In genomic region chr1:236200925-236201324, GRCh38 we compare ENCODE assay signal across 24 cellular contexts. TPM values are rescaled to one million over a fixed set of nuclear protein-coding genes. Genes with fewer than 3 reads are reported as not detected.
DNase-seq lines count a peak whose midpoint lies in the region; ATAC-seq, FAIRE-seq and TF ChIP-seq lines count a peak whose summit lies in the region.
"Had no signal": no experiment of that assay in that cellular context is flagged by ENCODE, and none has a peak within 500 bp of the region (broad histone marks: within the 10 kb centered on the region; RNA-seq: fewer than 3 reads in every experiment).

No MANE protein-coding gene starts in this region.

- in situ Hi-C loops in GM12878 (cut with MboI): no loop called here

- intact Hi-C loops in GM12878 (cut with micrococcal nuclease; ENCODE audit: unreplicated experiment): loop anchor here (10.0 kb wide), 1 partner anchor 96 kb away; no protein-coding TSS in a partner anchor

- no peak overlapping the region for H2AFZ ChIP-seq in GM12878 (ENCODE audit: control insufficient read depth, low read depth, low read length)

- peaks cover 6 to 15% of the 10 kb centered on the region in 2 experiments; a peak in 3 of 4 replicates for H3K36me3 ChIP-seq in GM12878 (ENCODE audit: control insufficient read depth in 2 of 2, insufficient read depth in 2 of 2, low read length in 1 of 2)
- no peaks in the 10 kb centered on the region for H3K36me3 ChIP-seq in endodermal cell (ENCODE audit: control insufficient read depth, insufficient read depth, low read length)
- no peaks in the 10 kb centered on the region for H3K36me3 ChIP-seq in BE2C

- H4K20me1 ChIP-seq in GM12878 (ENCODE audit: control insufficient read depth, insufficient read depth): no peaks in the 10 kb centered on the region
- H4K20me1 ChIP-seq: BLaER1 had no signal

- no peaks in the 10 kb centered on the region for H3K4me1 ChIP-seq in GM12878 (ENCODE audit: control insufficient read depth, insufficient read depth, low read length)
- H3K4me1 ChIP-seq in endodermal cell (ENCODE audit: control insufficient read depth, insufficient read depth, low read length): no peaks in the 10 kb centered on the region
- H3K4me1 ChIP-seq in BE2C: no peaks in the 10 kb centered on the region
- H3K4me1 ChIP-seq: BLaER1 had no signal

- no peak overlapping the region for H3K27ac Mint-ChIP-seq in endodermal cell
- H3K27ac Mint-ChIP-seq: B cell; CD14-positive monocyte; CD4-positive, CD25-positive, alpha-beta regulatory T cell; CD8-positive, alpha-beta memory T cell had no signal

- no TSS peak for BruUV-seq in GM12878 (replicated peaks; lab: Mats Ljungman, UMichigan)

- TF ChIP-seq RAD21 in GM12878 (IDR thresholded peaks at IDR 0.05; ENCODE audit: insufficient read depth, low read depth, low read length): no peak

- TF ChIP-seq CTCF in GM12878 (IDR thresholded peaks at IDR 0.05 in 2 of 3, conservative IDR thresholded peaks at IDR 0.05 in 1 of 3; ENCODE audit: control insufficient read depth in 2 of 3, extremely low read depth in 1 of 3, insufficient read depth in 1 of 3, low read depth in 3 of 3, low read length in 3 of 3): no peak
- TF ChIP-seq CTCF in endodermal cell (conservative IDR thresholded peaks at IDR 0.05): no peak
- no peak for TF ChIP-seq CTCF in BE2C (IDR thresholded peaks at IDR 0.05; ENCODE audit: low read depth, low read length)

- H3K4me1 Mint-ChIP-seq in endodermal cell: no peaks in the 10 kb centered on the region
- H3K4me1 Mint-ChIP-seq: B cell; CD14-positive monocyte; CD4-positive, alpha-beta memory T cell had no signal

- no peaks in the 10 kb centered on the region for H3K27me3 Mint-ChIP-seq in endodermal cell (ENCODE audit: insufficient read depth)
- H3K27me3 Mint-ChIP-seq: B cell; CD4-positive, alpha-beta memory T cell; CD4-positive, CD25-positive, alpha-beta regulatory T cell; CD8-positive, alpha-beta memory T cell had no signal

- H3K27me3 ChIP-seq in GM12878 (replicated peaks in 1 of 2; ENCODE audit: control insufficient read depth in 2 of 2, insufficient read depth in 2 of 2, low read length in 1 of 2): no peaks in the 10 kb centered on the region
- no peaks in the 10 kb centered on the region for H3K27me3 ChIP-seq in endodermal cell (ENCODE audit: control insufficient read depth, insufficient read depth, low read length, poor library complexity, severe bottlenecking)
- H3K27me3 ChIP-seq in BE2C: no peaks in the 10 kb centered on the region
- H3K27me3 ChIP-seq: BLaER1 had no signal

- H3K4me2 ChIP-seq in GM12878 (ENCODE audit: control insufficient read depth, insufficient read depth): no peak overlapping the region
- H3K4me2 ChIP-seq: A549, BLaER1 had no signal

- TF ChIP-seq POLR2A in GM12892 (IDR thresholded peaks at IDR 0.05; ENCODE audit: low read depth, low read length) (no peak), GM12878 (IDR thresholded peaks at IDR 0.05; ENCODE audit: low read depth, low read length) (no peak)

- H3K9me3 Mint-ChIP-seq in endodermal cell: peaks cover 37% of the 10 kb centered on the region

- no peaks in the 10 kb centered on the region for H3K79me2 ChIP-seq in GM12878 (ENCODE audit: control insufficient read depth, insufficient read depth, low read length)

- no peak for DNase-seq in GM12892 (ENCODE audit: insufficient read length)
- no peak for DNase-seq in GM12878 (ENCODE audit: low read depth, low spot score)
- no peak for DNase-seq in endodermal cell
- DNase-seq in BE2C: no peak
- DNase-seq in hippocampal formation (lab: John Stamatoyannopoulos, UW): no peak
- DNase-seq: AML-193; C1 segment of cervical spinal cord; CD4-positive, alpha-beta memory T cell; CD4-positive, CD25-positive, alpha-beta regulatory T cell; CD8-positive, alpha-beta memory T cell; COR-L47; DMS 273 treated with DMSO at 0.1 percent for 48 hours; DMS153; DMS53; DMS79; DND-41; EL; GDM1 had no signal

- SMC1A ChIA-PET in GM12878 (lab: Charles Lee; ENCODE audit: uncharacterized antibody, unreplicated experiment): interaction anchor here (0.6 to 0.8 kb wide), 2 partner anchors 110 to 815 kb away, joined by 3 read pairs; no protein-coding TSS in a partner anchor

- peaks cover 14% of the 10 kb centered on the region for H3K9me3 ChIP-seq in GM12878 (replicated peaks; ENCODE audit: control insufficient read depth, insufficient read depth, low read length)
- peaks cover 41% of the 10 kb centered on the region for H3K9me3 ChIP-seq in endodermal cell (ENCODE audit: control insufficient read depth, low read length)
- H3K9me3 ChIP-seq in BE2C: no peaks in the 10 kb centered on the region

- POLR2A ChIA-PET in GM12878 (lab: Charles Lee): no interaction called here

- RAD21 ChIA-PET in GM12878 (lab: Charles Lee; ENCODE audit: unreplicated experiment): interaction anchor here (0.6 kb wide), 1 partner anchor 12 kb away, joined by 3 read pairs; no protein-coding TSS in a partner anchor

- no peak overlapping the region for H3K27ac ChIP-seq in GM12878 (ENCODE audit: control insufficient read depth, insufficient read depth)
- no peak overlapping the region for H3K27ac ChIP-seq in endodermal cell (ENCODE audit: low read depth, low read length)
- H3K27ac ChIP-seq: 22Rv1, A549, BLaER1 had no signal

- CTCF ChIA-PET in GM12878 (lab: Yijun Ruan, JAX): no interaction called here

- no peak overlapping the region for H3K4me3 ChIP-seq in GM12878
- peak overlapping the region; percentile 23 for H3K4me3 ChIP-seq in endodermal cell (ENCODE audit: low read length)
- H3K4me3 ChIP-seq in BE2C (ENCODE audit: low read depth, low read length): no peak overlapping the region
- H3K4me3 ChIP-seq: A549, BLaER1 had no signal

- peaks cover 13% of the 10 kb centered on the region for H3K36me3 Mint-ChIP-seq in endodermal cell (ENCODE audit: low read depth)

- H3K9ac ChIP-seq in GM12878 (ENCODE audit: control insufficient read depth, insufficient read depth, low read length) (no peak overlapping the region), endodermal cell (ENCODE audit: extremely low read depth, low read length, poor library complexity, severe bottlenecking) (no peak overlapping the region)
- H3K9ac ChIP-seq: BLaER1 had no signal

- ATAC-seq in GM12878: no peak
- ATAC-seq: A549 had no signal

- TF ChIP-seq EP300 in GM12878 (IDR thresholded peaks at IDR 0.05; ENCODE audit: borderline replicate concordance in 1 of 2, control insufficient read depth in 1 of 2, low read depth in 2 of 2, low read length in 2 of 2): no peak

- FAIRE-seq in GM12892 (lab: Jason Lieb, UNC): peak; percentile 24
- FAIRE-seq in GM12878 (lab: Jason Lieb, UNC): no peak
- FAIRE-seq: A549, GM12891 had no signal

- H3K4me3 Mint-ChIP-seq in endodermal cell: no peak overlapping the region
- H3K4me3 Mint-ChIP-seq: B cell; CD14-positive monocyte; CD4-positive, alpha-beta memory T cell; CD4-positive, CD25-positive, alpha-beta regulatory T cell; CD8-positive, alpha-beta memory T cell had no signal

TF ChIP-seq in GM12878, 131 proteins besides CTCF, POLR2A, EP300 and RAD21:
- TF ChIP-seq ZZZ3 (IDR thresholded peaks at IDR 0.05; ENCODE audit: control insufficient read depth, insufficient read length, low read depth): no peak
- TF ChIP-seq NR2F1 (conservative IDR thresholded peaks at IDR 0.05): no peak
- no peak for TF ChIP-seq GATAD2B (conservative IDR thresholded peaks at IDR 0.05; ENCODE audit: low read depth)
- TF ChIP-seq IRF5 (IDR thresholded peaks at IDR 0.05; ENCODE audit: borderline replicate concordance): no peak
- peak; percentile 28; the same call in 1 of the 2 replicates for TF ChIP-seq CBX5 (IDR thresholded peaks at IDR 0.05; ENCODE audit: low read depth)
- no peak for TF ChIP-seq CEBPB (IDR thresholded peaks at IDR 0.05; ENCODE audit: borderline replicate concordance in 1 of 2, low read depth in 2 of 2, low read length in 2 of 2)
- TF ChIP-seq EED (IDR thresholded peaks at IDR 0.05; ENCODE audit: low read depth): no peak
- no peak for TF ChIP-seq KDM1A (IDR thresholded peaks at IDR 0.05; ENCODE audit: borderline replicate concordance)

RNA-seq across cellular contexts. Expression of gene GPR137B, which starts 58.6 kb away (rescaled TPM):
- polyA plus RNA-seq in GM12892 (2012; ENCODE audit: missing spikeins): 19.5 TPM
- 79.5 and 87.9 TPM in 2 replicates for total RNA-seq in GM12878 (2013; cell fraction: nucleolus; rRNA removed)
- 9.4 and 14.7 TPM in 2 replicates for total RNA-seq in GM12878 (2014; rRNA removed)
- total RNA-seq in GM12878 (2014; rRNA removed; fragmentation: Illumina TruSeq; extraction: Trizol): 13.1 and 14.1 TPM in 2 replicates
- 14.3 and 14.9 TPM in 2 replicates for total RNA-seq in GM12878 (2021)
- polyA plus RNA-seq in GM12878 (2011; ENCODE audit: low read depth): 9.2 TPM
- 14.9 and 19.3 TPM in 2 replicates for polyA plus RNA-seq in GM12878 (2011; rRNA removed)
- polyA plus RNA-seq in GM12878 (2011; cell fraction: cytosol; rRNA removed): 10.5 and 19.3 TPM in 2 replicates
- 28.2 and 30.6 TPM in 2 replicates for polyA plus RNA-seq in GM12878 (2011; cell fraction: nucleus; rRNA removed)
- polyA plus RNA-seq in GM12878 (2012): 11.0 and 19.5 TPM in 2 replicates
- 20.8 and 27.4 TPM in 2 replicates for polyA plus RNA-seq in GM12878 (2014; fragmentation: Illumina TruSeq; extraction: Trizol)
- polyA plus RNA-seq in GM12878 (2014; fragmentation: Nextera tagmentation; extraction: Ambion mirVana): 1 to 10 TPM; 5.4 to 6.4 TPM
- 12.1 and 12.6 TPM in 2 replicates for polyA plus RNA-seq in GM12878 (2014; rRNA removed)
- polyA plus RNA-seq in GM12878 (2016; fragmentation: Nextera tagmentation; extraction: Ambion mirVana): 10 to 100 TPM in 1 of 2 experiments, 1 to 10 TPM in 1; 9.0 to 12.9 TPM
- 18.3 and 18.7 TPM in 2 replicates for polyA minus RNA-seq in GM12878 (2011; rRNA and poly(A)+ RNA removed)
- 6.0 and 8.0 TPM in 2 replicates for polyA minus RNA-seq in GM12878 (2011; cell fraction: cytosol; rRNA and poly(A)+ RNA removed)
- polyA minus RNA-seq in GM12878 (2011; cell fraction: nucleus; rRNA and poly(A)+ RNA removed): 30.0 and 62.4 TPM in 2 replicates
- 1 to 10 TPM; 2.8 to 6.7 TPM for total RNA-seq in endodermal cell
- polyA plus RNA-seq in endodermal cell (2013, experiment 1 of 2): 14.9 TPM
- polyA plus RNA-seq in endodermal cell (2013, experiment 2 of 2): 13.4 TPM
- not detected for polyA plus RNA-seq in BE2C (2012; ENCODE audit: insufficient read depth, insufficient read length, low read depth)
